ENCODE assay signal across 20 cellular contexts in genomic region chr21:36945496-36946138, GRCh38.
"Had no signal": no experiment of that assay in that cellular context is flagged by ENCODE, and none has a peak within 500 bp of the region (broad histone marks: within the 10 kb centered on the region; RNA-seq: fewer than 3 reads in every experiment).

No MANE protein-coding gene starts in this region.

- H3K4me1 Mint-ChIP-seq: activated CD4-positive, alpha-beta T cell treated with anti-CD3 and anti-CD28 coated beads for 36 hours; activated CD8-positive, alpha-beta memory T cell treated with anti-CD3 and anti-CD28 coated beads, Interleukin-2, amount 10 ng/mL, durations not matched to agents 7 days and 5 days; activated naive CD8-positive, alpha-beta T cell treated with anti-CD3 and anti-CD28 coated beads, Interleukin-2, amount 50 U/mL, for 24 hours had no signal

- DNase-seq: activated CD4-positive, alpha-beta memory T cell treated with anti-CD3 and anti-CD28 coated beads for 36 hours; activated CD4-positive, alpha-beta T cell treated with anti-CD3 and anti-CD28 coated beads for 36 hours; activated CD8-positive, alpha-beta memory T cell treated with anti-CD3 and anti-CD28 coated beads, Interleukin-2, amount 10 ng/mL, durations not matched to agents 7 days and 5 days; activated naive CD4-positive, alpha-beta T cell treated with anti-CD3 and anti-CD28 coated beads for 36 hours; activated naive CD8-positive, alpha-beta T cell treated with anti-CD3 and anti-CD28 coated beads, Interleukin-2, amount 50 U/mL, for 24 hours; activated T-cell treated with anti-CD3 and anti-CD28 coated beads, Interleukin-2, amount 50 U/mL, for 1 hour; gastrocnemius medialis; heart left ventricle; immature natural killer cell; lower lobe of right lung; psoas muscle; stimulated activated CD4-positive, alpha-beta T cell treated with anti-CD3 and anti-CD28 coated beads, Interleukin-1b, Interleukin-23, amount 100 ng/mL, for 48 hours; T-helper 9 cell; upper lobe of right lung had no signal

- H3K4me1 ChIP-seq: gastrocnemius medialis, heart left ventricle, lower lobe of right lung, psoas muscle, upper lobe of right lung had no signal

- H3K27me3 ChIP-seq: gastrocnemius medialis, heart left ventricle, upper lobe of right lung had no signal

- H3K36me3 ChIP-seq: lower lobe of right lung, upper lobe of right lung had no signal

- ATAC-seq: activated CD4-positive, alpha-beta T cell treated with anti-CD3 and anti-CD28 coated beads for 36 hours; activated CD8-positive, alpha-beta memory T cell treated with anti-CD3 and anti-CD28 coated beads, Interleukin-2, amount 10 ng/mL, durations not matched to agents 7 days and 5 days; activated naive CD8-positive, alpha-beta T cell treated with anti-CD3 and anti-CD28 coated beads, Interleukin-2, amount 50 U/mL, for 24 hours; gastrocnemius medialis; heart left ventricle; lower lobe of right lung; psoas muscle; sciatic nerve; upper lobe of right lung had no signal

- H3K27ac ChIP-seq: gastrocnemius medialis, heart left ventricle, lower lobe of right lung, psoas muscle, thoracic aorta, upper lobe of right lung, VCaP had no signal

- H3K9me3 Mint-ChIP-seq: activated naive CD8-positive, alpha-beta T cell treated with anti-CD3 and anti-CD28 coated beads, Interleukin-2, amount 50 U/mL, for 24 hours; activated T-helper 2 cell treated with anti-CD3 and anti-CD28 coated beads, Interferon-gamma antibody, Interleukin-2, Interleukin-4, amounts not matched to agents 10 μg/mL and 5 μg/mL and 100 μg/mL, durations not matched to agents 14 hours and 24 hours and 36 hours; immature natural killer cell; neural crest cell had no signal

- H3K27me3 Mint-ChIP-seq: activated CD4-positive, alpha-beta memory T cell treated with anti-CD3 and anti-CD28 coated beads for 36 hours; activated CD4-positive, alpha-beta T cell treated with anti-CD3 and anti-CD28 coated beads for 36 hours; activated CD8-positive, alpha-beta memory T cell treated with anti-CD3 and anti-CD28 coated beads, Interleukin-2, amount 10 ng/mL, durations not matched to agents 7 days and 5 days; activated naive CD8-positive, alpha-beta T cell treated with anti-CD3 and anti-CD28 coated beads, Interleukin-2, amount 50 U/mL, for 24 hours had no signal

- H3K27ac Mint-ChIP-seq: activated CD4-positive, alpha-beta memory T cell treated with anti-CD3 and anti-CD28 coated beads for 36 hours; activated CD4-positive, alpha-beta T cell treated with anti-CD3 and anti-CD28 coated beads for 36 hours; activated CD8-positive, alpha-beta memory T cell treated with anti-CD3 and anti-CD28 coated beads, Interleukin-2, amount 10 ng/mL, durations not matched to agents 7 days and 5 days; activated naive CD4-positive, alpha-beta T cell treated with anti-CD3 and anti-CD28 coated beads for 36 hours; activated naive CD8-positive, alpha-beta T cell treated with anti-CD3 and anti-CD28 coated beads, Interleukin-2, amount 50 U/mL, for 24 hours; activated T-helper 2 cell treated with anti-CD3 and anti-CD28 coated beads, Interferon-gamma antibody, Interleukin-2, Interleukin-4, amounts not matched to agents 10 μg/mL and 5 μg/mL and 100 μg/mL, durations not matched to agents 14 hours and 24 hours and 36 hours; mesothelial cell of epicardium had no signal

- H3K4me3 Mint-ChIP-seq: activated CD4-positive, alpha-beta memory T cell treated with anti-CD3 and anti-CD28 coated beads for 36 hours; activated CD4-positive, alpha-beta T cell treated with anti-CD3 and anti-CD28 coated beads for 36 hours; activated CD8-positive, alpha-beta memory T cell treated with anti-CD3 and anti-CD28 coated beads, Interleukin-2, amount 10 ng/mL, durations not matched to agents 7 days and 5 days; activated naive CD4-positive, alpha-beta T cell treated with anti-CD3 and anti-CD28 coated beads for 36 hours; activated naive CD8-positive, alpha-beta T cell treated with anti-CD3 and anti-CD28 coated beads, Interleukin-2, amount 50 U/mL, for 24 hours; mesothelial cell of epicardium; neural crest cell had no signal

- H3K4me3 ChIP-seq: gastrocnemius medialis, heart left ventricle, lower lobe of right lung, psoas muscle, thoracic aorta, upper lobe of right lung had no signal

- H3K9me3 ChIP-seq: gastrocnemius medialis, thoracic aorta, upper lobe of right lung had no signal
